ENCODE assay signal across 19 cellular contexts in genomic region chr4:67019670-67020069, GRCh38.
"Had no signal": no experiment of that assay in that cellular context is flagged by ENCODE, and none has a peak within 500 bp of the region (broad histone marks: within the 10 kb centered on the region; RNA-seq: fewer than 3 reads in every experiment).

No MANE protein-coding gene starts in this region.

- H3K9me3 ChIP-seq: adrenal gland, esophagus muscularis mucosa, psoas muscle, right lobe of liver had no signal

- ATAC-seq: foreskin keratinocyte; naive thymus-derived CD4-positive, alpha-beta T cell; psoas muscle; right lobe of liver; T-helper 17 cell had no signal

- H3K36me3 ChIP-seq: adrenal gland, esophagus muscularis mucosa, right lobe of liver, transverse colon had no signal

- DNase-seq: activated B cell treated with CpG ODN at 0.5 μM for 24 hours; activated CD4-positive, alpha-beta T cell treated with anti-CD3 and anti-CD28 coated beads, Interleukin-2, amount 10 ng/mL, durations not matched to agents 7 days and 5 days; activated CD8-positive, alpha-beta memory T cell treated with anti-CD3 and anti-CD28 coated beads for 24 hours; activated naive CD4-positive, alpha-beta T cell treated with anti-CD3 and anti-CD28 coated beads, Interleukin-2, amount 10 ng/mL, durations not matched to agents 7 days and 5 days; activated T-cell treated with anti-CD3 and anti-CD28 coated beads for 4 hours; adrenal gland; endodermal cell; kidney; midbrain; naive thymus-derived CD4-positive, alpha-beta T cell; occipital lobe; psoas muscle; right lobe of liver; stimulated activated naive CD4-positive, alpha-beta T cell; substantia nigra; T-helper 17 cell; transverse colon had no signal

- H3K27ac ChIP-seq: adrenal gland, esophagus muscularis mucosa, foreskin keratinocyte, psoas muscle, right lobe of liver, transverse colon had no signal

- H3K27me3 ChIP-seq: adrenal gland, esophagus muscularis mucosa, foreskin keratinocyte, right lobe of liver, transverse colon had no signal

- H3K4me3 ChIP-seq: adrenal gland, esophagus muscularis mucosa, psoas muscle, right lobe of liver, transverse colon had no signal
